ENCODE assay signal across 8 cellular contexts in genomic region chrX:130120746-130121504, GRCh38. TPM values are rescaled to one million over a fixed set of nuclear protein-coding genes. Genes with fewer than 3 reads are reported as not detected.
A peak's percentile ranks its signal among the peaks of the same experiment; 100 is the strongest.
DNase-seq lines count a peak whose midpoint lies in the region; TF ChIP-seq lines count a peak whose summit lies in the region.

No MANE protein-coding gene starts in this region.

- H3K23ac ChIP-seq in H9 (ENCODE audit: insufficient read length, low read depth, low read length): no peak overlapping the region

- peaks cover 44% of the 10 kb centered on the region for H3K27me3 Mint-ChIP-seq in H9 (ENCODE audit: low read depth)
- no peaks in the 10 kb centered on the region for H3K27me3 Mint-ChIP-seq in activated CD4-positive, alpha-beta T cell treated with anti-CD3 and anti-CD28 coated beads, Interleukin-2, amount 10 ng/mL, durations not matched to agents 24 days and 14 days

- H3K4me1 ChIP-seq in H9 (ENCODE audit: insufficient read depth, low read length) (no peaks in the 10 kb centered on the region; the same call in 1 of the 2 replicates), liver (ENCODE audit: control insufficient read depth in 4 of 4, insufficient read depth in 4 of 4, low read length in 3 of 4) (peaks cover 0 to 4% (median 0%) of the 10 kb centered on the region in 4 donors)

- H3K4me3 Mint-ChIP-seq in H9: peak overlapping the region; percentile 47 to 83
- H3K4me3 Mint-ChIP-seq in activated CD4-positive, alpha-beta T cell treated with anti-CD3 and anti-CD28 coated beads, Interleukin-2, amount 10 ng/mL, durations not matched to agents 24 days and 14 days: peak overlapping the region; percentile 72

- no peaks in the 10 kb centered on the region for H4K20me1 ChIP-seq in H9 (ENCODE audit: control insufficient read depth, insufficient read depth, insufficient read length)

- no peak overlapping the region for H2BK120ac ChIP-seq in H9 (ENCODE audit: low read depth, low read length, poor library complexity, severe bottlenecking)

- H3K23me2 ChIP-seq in H9 (ENCODE audit: insufficient read length, low read depth, low read length, poor library complexity, severe bottlenecking): peaks cover 3% of the 10 kb centered on the region

- H2BK20ac ChIP-seq in H9 (ENCODE audit: low read depth, low read length, poor library complexity, severe bottlenecking): no peak overlapping the region

- H2BK5ac ChIP-seq in H9 (ENCODE audit: insufficient read length, low read length): no peak overlapping the region

- H3K36me3 Mint-ChIP-seq in H9 (ENCODE audit: insufficient read depth in 1 of 3, low read depth in 3 of 3): peaks cover 0 to 8% (median 5%) of the 10 kb centered on the region in 3 experiments; a peak in 5 of 7 replicates
- peaks cover 8% of the 10 kb centered on the region for H3K36me3 Mint-ChIP-seq in activated CD4-positive, alpha-beta T cell treated with anti-CD3 and anti-CD28 coated beads, Interleukin-2, amount 10 ng/mL, durations not matched to agents 24 days and 14 days (ENCODE audit: low read depth)

- no peaks in the 10 kb centered on the region for H3K79me1 ChIP-seq in H9 (ENCODE audit: insufficient read depth, low read depth, low read length, poor library complexity, severe bottlenecking)

- no peak overlapping the region for H3T11ph ChIP-seq in H9 (ENCODE audit: low read length)

- H3K4me3 ChIP-seq in dorsolateral prefrontal cortex: peak overlapping the region; percentile 22 to 67 (median 49)
- H3K4me3 ChIP-seq in liver (ENCODE audit: low read depth in 1 of 3, low read length in 3 of 3): peak overlapping the region in 1 of 3 donors; percentile 30

- no peak overlapping the region for H2AK5ac ChIP-seq in H9 (ENCODE audit: insufficient read length, low read length)

- H4K5ac ChIP-seq in H9 (ENCODE audit: insufficient read length, low read depth, low read length): no peak overlapping the region

- H3K4me2 ChIP-seq in H9 (ENCODE audit: insufficient read depth, insufficient read length, low read length): peak overlapping the region; percentile 54

- H3K27ac Mint-ChIP-seq in H9: no peak overlapping the region
- peak overlapping the region; percentile 57 for H3K27ac Mint-ChIP-seq in activated CD4-positive, alpha-beta T cell treated with anti-CD3 and anti-CD28 coated beads, Interleukin-2, amount 10 ng/mL, durations not matched to agents 24 days and 14 days

- no peak overlapping the region for H3K9ac ChIP-seq in H9 (ENCODE audit: extremely low read depth, insufficient read length, low read length)
- no peak overlapping the region for H3K9ac ChIP-seq in liver (ENCODE audit: low read depth in 1 of 2, low read length in 2 of 2)

- H3K27ac ChIP-seq in H9 (ENCODE audit: insufficient read length, low read depth, low read length) (no peak overlapping the region), dorsolateral prefrontal cortex (peak overlapping the region in 17 of 59 donors; percentile 1 to 65 (median 48)), liver (ENCODE audit: low read depth in 1 of 2, low read length in 2 of 2) (peak overlapping the region; percentile 25 to 42)

- H3K56ac ChIP-seq in H9 (ENCODE audit: insufficient read length, low read depth, low read length): no peak overlapping the region

- intact Hi-C loops in activated CD4-positive, alpha-beta T cell treated with anti-CD3 and anti-CD28 coated beads, Interleukin-2, amount 10 ng/mL, durations not matched to agents 24 days and 14 days (cut with micrococcal nuclease): loop anchor here (1.0 to 5.0 kb wide), 3 partner anchors 12 to 46 kb away; partner anchors contain the start of gene AIFM1
- intact Hi-C loops in dorsolateral prefrontal cortex (cut with DNase I): loop anchor here in 1 of 2 donors (5.0 kb wide), 2 partner anchors 39 to 51 kb away; partner anchors contain the start of gene RAB33A

- peak overlapping the region; percentile 68; the same call in 1 of the 2 replicates for H3K14ac ChIP-seq in H9 (ENCODE audit: insufficient read depth, low read length)

- DNase-seq in GDM1 (lab: John Stamatoyannopoulos, UW): peak; percentile 81
- DNase-seq in H9: peak; percentile 74
- DNase-seq in NAMALWA (ENCODE audit: low spot score): peak; percentile 70
- DNase-seq in activated CD4-positive, alpha-beta T cell treated with anti-CD3 and anti-CD28 coated beads, Interleukin-2, amount 10 ng/mL, durations not matched to agents 24 days and 14 days: peak; percentile 90
- DNase-seq in dorsolateral prefrontal cortex: peak in 8 of 10 donors; percentile 37 to 73 (median 52)
- DNase-seq in stimulated activated CD4-positive, alpha-beta T cell treated with anti-CD3 and anti-CD28 coated beads, Interleukin-4, amount 100 ng/mL, for 24 hours: peak; percentile 67
- no peak for DNase-seq in NCI-H2029 (lab: John Stamatoyannopoulos, UW)

- H2BK12ac ChIP-seq in H9 (ENCODE audit: insufficient read length, low read depth, low read length): no peak overlapping the region

- no peak overlapping the region for H2BK15ac ChIP-seq in H9 (ENCODE audit: low read depth, low read length)

- no peak overlapping the region for H4K91ac ChIP-seq in H9 (ENCODE audit: insufficient read length, low read depth, low read length)

- H3K9me3 Mint-ChIP-seq in H9: peaks cover 0 to 77% of the 10 kb centered on the region in 2 experiments; a peak in 2 of 5 replicates
- H3K9me3 Mint-ChIP-seq in activated CD4-positive, alpha-beta T cell treated with anti-CD3 and anti-CD28 coated beads, Interleukin-2, amount 10 ng/mL, durations not matched to agents 24 days and 14 days: no peaks in the 10 kb centered on the region

- peak; percentile 38 to 56 for TF ChIP-seq RAD21 in liver (IDR thresholded peaks at IDR 0.05)

- H3K79me2 ChIP-seq in H9 (ENCODE audit: insufficient read depth, low read length): no peaks in the 10 kb centered on the region

- no peak overlapping the region for H3K4ac ChIP-seq in H9 (ENCODE audit: low read depth, low read length)

- WGBS in H9 (ENCODE audit: extremely low coverage, insufficient read length, low lambda C conversion rate): no CpG with 5 or more reads among the region's 58 CpGs
- 5% methylated on average over 58 of the region's 58 CpGs for WGBS in liver

- peaks cover 11% of the 10 kb centered on the region for H3K9me3 ChIP-seq in H9 (ENCODE audit: control insufficient read depth, low read depth, low read length)
- H3K9me3 ChIP-seq in liver (ENCODE audit: control insufficient read depth in 4 of 4, low read length in 3 of 4): no peaks in the 10 kb centered on the region

- peaks cover 4 to 16% of the 10 kb centered on the region in 2 experiments; a peak in 3 of 4 replicates for H3K4me1 Mint-ChIP-seq in H9
- peaks cover 17% of the 10 kb centered on the region for H3K4me1 Mint-ChIP-seq in activated CD4-positive, alpha-beta T cell treated with anti-CD3 and anti-CD28 coated beads, Interleukin-2, amount 10 ng/mL, durations not matched to agents 24 days and 14 days

- no peak overlapping the region for H4K8ac ChIP-seq in H9 (replicated peaks; ENCODE audit: insufficient read length, low read depth, low read length)

- peak overlapping the region; percentile 83 for H3K18ac ChIP-seq in H9 (ENCODE audit: insufficient read length, low read depth, low read length)

- no peaks in the 10 kb centered on the region for H3K27me3 ChIP-seq in H9 (ENCODE audit: insufficient read depth, low read length)
- H3K27me3 ChIP-seq in dorsolateral prefrontal cortex: peaks cover 0 to 82% (median 18%) of the 10 kb centered on the region in 45 donors
- no peaks in the 10 kb centered on the region for H3K27me3 ChIP-seq in liver (ENCODE audit: control insufficient read depth in 4 of 4, insufficient read depth in 4 of 4, low read length in 3 of 4)

- peaks cover 0 to 7% (median 0%) of the 10 kb centered on the region in 4 donors for H3K36me3 ChIP-seq in liver (ENCODE audit: control insufficient read depth in 4 of 4, insufficient read depth in 3 of 4, low read depth in 1 of 4, low read length in 3 of 4)

- TF ChIP-seq CTCF in H9 (conservative IDR thresholded peaks at IDR 0.05) (peak; percentile 72), dorsolateral prefrontal cortex (IDR thresholded peaks at IDR 0.05 in 54 of 56, conservative IDR thresholded peaks at IDR 0.05 in 2 of 56; ENCODE audit: low read depth in 1 of 56, partially characterized antibody in 56 of 56) (peak; percentile 28 to 75 (median 62)), liver (IDR thresholded peaks at IDR 0.05; ENCODE audit: low read depth, low read length, missing input control) (peak; percentile 38)

- no peak overlapping the region for H2AFZ ChIP-seq in H9 (ENCODE audit: low read length)

TF ChIP-seq in liver, 16 proteins besides CTCF, POLR2A, EP300 and RAD21:
- no peak for TF ChIP-seq SP1 (IDR thresholded peaks at IDR 0.05)
- TF ChIP-seq HNF4A (conservative IDR thresholded peaks at IDR 0.05): no peak
TF ChIP-seq in liver: peak in this region for 0.

RNA-seq across cellular contexts. Expression of gene ELF4, which starts 10.6 kb away (rescaled TPM):
- total RNA-seq in H9 (2021) (0.59 and 0.81 TPM in 2 replicates), dorsolateral prefrontal cortex (1 to 10 TPM in 98 of 120 experiments, under 1 TPM in 22; 0.33 to 3.6 (median 1.6) TPM), liver (1 to 10 TPM; 1.6 to 4.7 TPM)
- 27.4 and 29.5 TPM in 2 replicates for total RNA-seq in activated CD4-positive, alpha-beta T cell treated with anti-CD3 and anti-CD28 coated beads, Interleukin-2, amount 10 ng/mL, durations not matched to agents 24 days and 14 days
- 1 to 10 TPM in 1 of 2 donors, under 1 TPM in 1; 0.35 to 1.3 TPM for polyA plus RNA-seq in liver

RNA-seq across cellular contexts. Expression of gene AIFM1, which starts 44.7 kb away (rescaled TPM):
- total RNA-seq in H9 (2021) (43.7 and 45.9 TPM in 2 replicates), dorsolateral prefrontal cortex (10 to 100 TPM; 12.9 to 31.9 (median 21.2) TPM), liver (10 to 100 TPM; 33.1 to 60.6 TPM)
- total RNA-seq in activated CD4-positive, alpha-beta T cell treated with anti-CD3 and anti-CD28 coated beads, Interleukin-2, amount 10 ng/mL, durations not matched to agents 24 days and 14 days: 44.4 and 47.7 TPM in 2 replicates
- polyA plus RNA-seq in liver: 10 to 100 TPM; 72.2 to 79.0 TPM

RNA-seq across cellular contexts. Expression of gene RAB33A, which starts 50.8 kb away (rescaled TPM):
- 0.59 and 0.92 TPM in 2 replicates for total RNA-seq in H9 (2021)
- total RNA-seq in activated CD4-positive, alpha-beta T cell treated with anti-CD3 and anti-CD28 coated beads, Interleukin-2, amount 10 ng/mL, durations not matched to agents 24 days and 14 days: 20.6 and 21.0 TPM in 2 replicates
- 10 to 100 TPM in 119 of 120 experiments, 1 to 10 TPM in 1; 2.6 to 58.1 (median 22.7) TPM for total RNA-seq in dorsolateral prefrontal cortex
- under 1 TPM; 0.50 to 0.61 TPM for total RNA-seq in liver
- polyA plus RNA-seq in liver: under 1 TPM; 0.13 to 0.59 TPM
